7 cellular contexts compared by ENCODE assay signal in the genomic region with DNA sequence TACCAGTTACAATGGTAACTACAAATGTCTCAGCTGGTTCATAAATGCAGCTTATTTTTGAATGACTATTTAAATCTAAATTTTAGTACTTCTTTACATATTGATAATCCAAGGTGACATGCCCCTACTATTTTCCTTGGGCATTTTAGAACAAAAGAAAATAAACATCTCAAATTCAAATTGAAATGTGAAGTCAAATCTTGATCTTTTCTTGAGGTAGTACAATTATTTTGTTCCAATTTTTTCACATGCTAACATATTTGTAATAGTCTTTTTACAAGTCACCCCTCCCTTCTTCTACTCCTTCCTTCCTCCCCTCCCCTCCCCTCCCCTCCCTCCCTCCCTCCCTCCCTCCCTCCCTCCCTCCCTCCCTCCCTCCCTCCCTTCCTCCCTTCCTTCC.
"Had no signal": no experiment of that assay in that cellular context is flagged by ENCODE, and none has a peak within 500 bp of the region (broad histone marks: within the 10 kb centered on the region; RNA-seq: fewer than 3 reads in every experiment).

No MANE protein-coding gene starts in this region.

- H3K9ac ChIP-seq: KMS-11 had no signal

- DNase-seq: IMR-90, Karpas-422, KBM-7, KG1 had no signal

- FAIRE-seq: HTR-8/SVneo had no signal

- H3K4me2 ChIP-seq: KMS-11 had no signal

- H3K27ac ChIP-seq: HL-60, KMS-11 had no signal
